ENCODE assay signal across 25 cellular contexts in genomic region chr10:994836-995558, GRCh38. TPM values are rescaled to one million over a fixed set of nuclear protein-coding genes. Genes with fewer than 3 reads are reported as not detected.
A peak's percentile ranks its signal among the peaks of the same experiment; 100 is the strongest.
DNase-seq lines count a peak whose midpoint lies in the region; ATAC-seq, FAIRE-seq and TF ChIP-seq lines count a peak whose summit lies in the region.
"Had no signal": no experiment of that assay in that cellular context is flagged by ENCODE, and none has a peak within 500 bp of the region (broad histone marks: within the 10 kb centered on the region; RNA-seq: fewer than 3 reads in every experiment).

No MANE protein-coding gene starts in this region.

- H3K36me3 Mint-ChIP-seq in activated CD8-positive, alpha-beta memory T cell treated with anti-CD3 and anti-CD28 coated beads, Interleukin-2, amount 10 ng/mL, durations not matched to agents 7 days and 5 days = peaks cover 74% of the 10 kb centered on the region
- H3K36me3 Mint-ChIP-seq in natural killer cell treated with Interleukin-12 subunit alpha and Interleukin-12 subunit beta and Interleukin-15 and Interleukin-18, amount 100 ng/mL, for 72 hours = peaks cover 34% of the 10 kb centered on the region
- H3K36me3 Mint-ChIP-seq in T-helper 2 cell treated with Interferon-gamma antibody and Interleukin-4, amounts not matched to agents 5 μg/mL and 100 μg/mL, for 36 hours (ENCODE audit: low read depth) = peaks cover 77% of the 10 kb centered on the region

- POLR2A ChIA-PET in GM12878 (lab: Charles Lee) = no interaction called here

- intact Hi-C loops in GM12878 (cut with micrococcal nuclease; ENCODE audit: unreplicated experiment) = loop anchor here (2.0 kb wide), 1 partner anchor 14 kb away; no protein-coding TSS in a partner anchor

- peaks cover 31% of the 10 kb centered on the region for H3K4me1 Mint-ChIP-seq in activated CD8-positive, alpha-beta memory T cell treated with anti-CD3 and anti-CD28 coated beads, Interleukin-2, amount 10 ng/mL, durations not matched to agents 7 days and 5 days
- peaks cover 35 to 39% of the 10 kb centered on the region in 2 donors for H3K4me1 Mint-ChIP-seq in natural killer cell treated with Interleukin-12 subunit alpha and Interleukin-12 subunit beta and Interleukin-15 and Interleukin-18, amount 100 ng/mL, for 72 hours (ENCODE audit: low read depth in 2 of 2)
- peaks cover 9% of the 10 kb centered on the region for H3K4me1 Mint-ChIP-seq in T-helper 2 cell treated with Interferon-gamma antibody and Interleukin-4, amounts not matched to agents 5 μg/mL and 100 μg/mL, for 36 hours (ENCODE audit: low read depth)

- 94% methylated on average over 6 of the region's 6 CpGs for WGBS in GM12878 (ENCODE audit: insufficient coverage, insufficient replicate concordance, low lambda C conversion rate, missing lambda C conversion rate)

- no peak for DNase-seq in activated CD8-positive, alpha-beta memory T cell treated with anti-CD3 and anti-CD28 coated beads, Interleukin-2, amount 10 ng/mL, durations not matched to agents 7 days and 5 days
- no peak for DNase-seq in activated CD8-positive, alpha-beta memory T cell treated with anti-CD3 and anti-CD28 coated beads, Interleukin-2, amount 50 U/mL, for 4 hours
- DNase-seq in GM12878 (ENCODE audit: low read depth, low spot score) = no peak
- DNase-seq in natural killer cell treated with Interleukin-12 subunit alpha and Interleukin-12 subunit beta and Interleukin-15 and Interleukin-18, amount 100 ng/mL, for 72 hours (ENCODE audit: low spot score) = no peak
- no peak for DNase-seq in HT-29 (ENCODE audit: low spot score)
- DNase-seq in NCI-H1105 treated with DMSO at 0.1 percent for 48 hours (lab: John Stamatoyannopoulos, UW) = no peak
- DNase-seq in T-helper 2 cell treated with Interferon-gamma antibody and Interleukin-4, amounts not matched to agents 5 μg/mL and 100 μg/mL, for 36 hours (ENCODE audit: low spot score) = no peak
- DNase-seq: activated CD4-positive, alpha-beta T cell treated with anti-CD3 and anti-CD28 coated beads for 4 hours; activated naive CD4-positive, alpha-beta T cell treated with anti-CD3 and anti-CD28 coated beads, Interleukin-2, amount 50 U/mL, for 16 hours; BE2C; effector memory CD4-positive, alpha-beta T cell; GM23248; IMR-90; MG63; NCI-H1436; NCI-H526; psoas muscle; stimulated activated CD4-positive, alpha-beta T cell treated with anti-CD3 and anti-CD28 coated beads, Interleukin-2, amount 100 ng/mL, for 48 hours; upper lobe of right lung had no signal

- SMC1A ChIA-PET in GM12878 (lab: Charles Lee; ENCODE audit: uncharacterized antibody, unreplicated experiment) = no interaction called here

- BruUV-seq in GM12878 (replicated peaks; lab: Mats Ljungman, UMichigan) = TSS peak; percentile 0

- H2AFZ ChIP-seq in GM12878 (ENCODE audit: control insufficient read depth, low read depth, low read length) = no peak overlapping the region
- H2AFZ ChIP-seq: GM23248 had no signal

- ATAC-seq in activated CD8-positive, alpha-beta memory T cell treated with anti-CD3 and anti-CD28 coated beads, Interleukin-2, amount 10 ng/mL, durations not matched to agents 7 days and 5 days = no peak
- no peak for ATAC-seq in GM12878
- ATAC-seq in natural killer cell treated with Interleukin-12 subunit alpha and Interleukin-12 subunit beta and Interleukin-15 and Interleukin-18, amount 100 ng/mL, for 72 hours = no peak
- ATAC-seq: psoas muscle, upper lobe of right lung had no signal

- TF ChIP-seq RAD21 in GM12878 (IDR thresholded peaks at IDR 0.05; ENCODE audit: insufficient read depth, low read depth, low read length) = no peak

- H4K20me1 ChIP-seq in GM12878 (ENCODE audit: control insufficient read depth, insufficient read depth) = peaks cover 3% of the 10 kb centered on the region; the same call in 1 of the 2 replicates

- RAD21 ChIA-PET in GM12878 (lab: Charles Lee; ENCODE audit: unreplicated experiment) = no interaction called here

- H3K27ac Mint-ChIP-seq in activated CD8-positive, alpha-beta memory T cell treated with anti-CD3 and anti-CD28 coated beads, Interleukin-2, amount 10 ng/mL, durations not matched to agents 7 days and 5 days = peak overlapping the region; percentile 5
- peak overlapping the region; percentile 90 to 94 for H3K27ac Mint-ChIP-seq in natural killer cell treated with Interleukin-12 subunit alpha and Interleukin-12 subunit beta and Interleukin-15 and Interleukin-18, amount 100 ng/mL, for 72 hours
- H3K27ac Mint-ChIP-seq in T-helper 2 cell treated with Interferon-gamma antibody and Interleukin-4, amounts not matched to agents 5 μg/mL and 100 μg/mL, for 36 hours = no peak overlapping the region

- TF ChIP-seq EP300 in GM12878 (IDR thresholded peaks at IDR 0.05; ENCODE audit: borderline replicate concordance in 1 of 2, control insufficient read depth in 1 of 2, low read depth in 2 of 2, low read length in 2 of 2) = no peak

- CTCF ChIA-PET in activated CD8-positive, alpha-beta memory T cell treated with anti-CD3 and anti-CD28 coated beads, Interleukin-2, amount 10 ng/mL, durations not matched to agents 7 days and 5 days (lab: Charles Lee) = no interaction called here
- CTCF ChIA-PET in GM12878 (lab: Yijun Ruan, JAX) = interaction anchor here (1.1 kb wide), 1 partner anchor 9 kb away, joined by 3 read pairs; no protein-coding TSS in a partner anchor

- H3K27ac ChIP-seq in GM12878 (ENCODE audit: control insufficient read depth, insufficient read depth) = no peak overlapping the region
- H3K27ac ChIP-seq: GM23248, HL-60, psoas muscle, skin epidermis, upper lobe of right lung had no signal

- H3K4me2 ChIP-seq in GM12878 (ENCODE audit: control insufficient read depth, insufficient read depth) = no peak overlapping the region

- TF ChIP-seq CTCF in GM12878 (IDR thresholded peaks at IDR 0.05 in 2 of 3, conservative IDR thresholded peaks at IDR 0.05 in 1 of 3; ENCODE audit: control insufficient read depth in 2 of 3, extremely low read depth in 1 of 3, insufficient read depth in 1 of 3, low read depth in 3 of 3, low read length in 3 of 3) = no peak

- TF ChIP-seq POLR2A in GM18526 (IDR thresholded peaks at IDR 0.05; ENCODE audit: extremely low read depth, insufficient read length) = peak; percentile 22
- TF ChIP-seq POLR2A in GM12878 (IDR thresholded peaks at IDR 0.05; ENCODE audit: low read depth, low read length) = peak; percentile 40; the same call in 1 of the 2 replicates

- no peaks in the 10 kb centered on the region for H3K27me3 Mint-ChIP-seq in activated CD8-positive, alpha-beta memory T cell treated with anti-CD3 and anti-CD28 coated beads, Interleukin-2, amount 10 ng/mL, durations not matched to agents 7 days and 5 days
- H3K27me3 Mint-ChIP-seq in natural killer cell treated with Interleukin-12 subunit alpha and Interleukin-12 subunit beta and Interleukin-15 and Interleukin-18, amount 100 ng/mL, for 72 hours = no peaks in the 10 kb centered on the region
- H3K27me3 Mint-ChIP-seq in T-helper 2 cell treated with Interferon-gamma antibody and Interleukin-4, amounts not matched to agents 5 μg/mL and 100 μg/mL, for 36 hours (ENCODE audit: low read depth) = no peaks in the 10 kb centered on the region

- no peak for FAIRE-seq in GM12878 (lab: Jason Lieb, UNC)
- FAIRE-seq: A204.1, GM19239 had no signal

- H3K9me3 Mint-ChIP-seq in activated CD8-positive, alpha-beta memory T cell treated with anti-CD3 and anti-CD28 coated beads, Interleukin-2, amount 10 ng/mL, durations not matched to agents 7 days and 5 days (ENCODE audit: low read depth) = no peaks in the 10 kb centered on the region
- H3K9me3 Mint-ChIP-seq in natural killer cell treated with Interleukin-12 subunit alpha and Interleukin-12 subunit beta and Interleukin-15 and Interleukin-18, amount 100 ng/mL, for 72 hours = no peaks in the 10 kb centered on the region
- no peaks in the 10 kb centered on the region for H3K9me3 Mint-ChIP-seq in T-helper 2 cell treated with Interferon-gamma antibody and Interleukin-4, amounts not matched to agents 5 μg/mL and 100 μg/mL, for 36 hours
- H3K9me3 Mint-ChIP-seq: neural crest cell had no signal

- H3K9ac ChIP-seq in GM12878 (ENCODE audit: control insufficient read depth, insufficient read depth, low read length) = no peak overlapping the region
- H3K9ac ChIP-seq: GM23248 had no signal

- H3K9me3 ChIP-seq in GM12878 (replicated peaks; ENCODE audit: control insufficient read depth, insufficient read depth, low read length) = no peaks in the 10 kb centered on the region; the same call in 2 of the 3 replicates
- H3K9me3 ChIP-seq: BE2C, MG63, psoas muscle, upper lobe of right lung had no signal

- H3K36me3 ChIP-seq in GM12878 (ENCODE audit: control insufficient read depth in 2 of 2, insufficient read depth in 2 of 2, low read length in 1 of 2) = peaks cover 29 to 40% of the 10 kb centered on the region in 2 experiments

- H3K4me3 ChIP-seq in GM12878 = no peak overlapping the region
- H3K4me3 ChIP-seq: GM23248, MG63, psoas muscle, skin epidermis, upper lobe of right lung had no signal

- in situ Hi-C loops in GM12878 (cut with MboI) = no loop called here

- H3K4me1 ChIP-seq in GM12878 (ENCODE audit: control insufficient read depth, insufficient read depth, low read length) = peaks cover 4% of the 10 kb centered on the region; the same call in 1 of the 2 replicates
- H3K4me1 ChIP-seq: BE2C, psoas muscle had no signal

- H3K4me3 Mint-ChIP-seq in activated CD8-positive, alpha-beta memory T cell treated with anti-CD3 and anti-CD28 coated beads, Interleukin-2, amount 10 ng/mL, durations not matched to agents 7 days and 5 days = no peak overlapping the region
- no peak overlapping the region for H3K4me3 Mint-ChIP-seq in natural killer cell treated with Interleukin-12 subunit alpha and Interleukin-12 subunit beta and Interleukin-15 and Interleukin-18, amount 100 ng/mL, for 72 hours
- H3K4me3 Mint-ChIP-seq in T-helper 2 cell treated with Interferon-gamma antibody and Interleukin-4, amounts not matched to agents 5 μg/mL and 100 μg/mL, for 36 hours = no peak overlapping the region

- no peaks in the 10 kb centered on the region for H3K27me3 ChIP-seq in GM12878 (replicated peaks in 1 of 2; ENCODE audit: control insufficient read depth in 2 of 2, insufficient read depth in 2 of 2, low read length in 1 of 2)
- H3K27me3 ChIP-seq: BE2C, MG63, upper lobe of right lung had no signal

- peaks cover 27% of the 10 kb centered on the region for H3K79me2 ChIP-seq in GM12878 (ENCODE audit: control insufficient read depth, insufficient read depth, low read length)

RNA-seq across cellular contexts. Expression of gene GTPBP4, which starts 6.8 kb away (rescaled TPM):
- 10 to 100 TPM; 66.1 to 88.2 TPM for total RNA-seq in activated CD8-positive, alpha-beta memory T cell treated with anti-CD3 and anti-CD28 coated beads, Interleukin-2, amount 10 ng/mL, durations not matched to agents 7 days and 5 days
- total RNA-seq in GM12878 (2013; cell fraction: nucleolus; rRNA removed) = 89.9 and 93.0 TPM in 2 replicates
- total RNA-seq in GM12878 (2014; rRNA removed) (58.5 and 64.6 TPM in 2 replicates), GM12878 (2014; rRNA removed; fragmentation: Illumina TruSeq; extraction: Trizol) (88.7 and 89.6 TPM in 2 replicates), GM12878 (2021) (82.2 and 93.9 TPM in 2 replicates)
- 24.6 TPM for polyA plus RNA-seq in GM12878 (2011; ENCODE audit: low read depth)
- polyA plus RNA-seq in GM12878 (2011; rRNA removed) (62.0 and 68.8 TPM in 2 replicates), GM12878 (2014; fragmentation: Illumina TruSeq; extraction: Trizol) (74.9 and 99.3 TPM in 2 replicates), GM12878 (2014; fragmentation: Nextera tagmentation; extraction: Ambion mirVana) (10 to 100 TPM; 60.3 to 68.0 TPM), GM12878 (2014; rRNA removed) (61.7 and 66.3 TPM in 2 replicates), GM12878 (2016; fragmentation: Nextera tagmentation; extraction: Ambion mirVana) (100 to 1,000 TPM; 115 to 118 TPM)
- 23.3 and 23.5 TPM in 2 replicates for polyA plus RNA-seq in GM12878 (2011; cell fraction: cytosol; rRNA removed)
- polyA plus RNA-seq in GM12878 (2011; cell fraction: nucleus; rRNA removed) = 45.3 and 63.4 TPM in 2 replicates
- polyA plus RNA-seq in GM12878 (2012) = 37.8 and 48.2 TPM in 2 replicates
- polyA minus RNA-seq in GM12878 (2011; rRNA and poly(A)+ RNA removed) = 34.4 and 44.0 TPM in 2 replicates
- 9.5 and 14.7 TPM in 2 replicates for polyA minus RNA-seq in GM12878 (2011; cell fraction: cytosol; rRNA and poly(A)+ RNA removed)
- 28.4 and 54.9 TPM in 2 replicates for polyA minus RNA-seq in GM12878 (2011; cell fraction: nucleus; rRNA and poly(A)+ RNA removed)
- 100 to 1,000 TPM; 123 to 160 TPM for total RNA-seq in natural killer cell treated with Interleukin-12 subunit alpha and Interleukin-12 subunit beta and Interleukin-15 and Interleukin-18, amount 100 ng/mL, for 72 hours
- total RNA-seq in HT-29 (2014; rRNA removed; shearing (Covaris generic)) = 49.5 and 52.3 TPM in 2 replicates

RNA-seq across cellular contexts. Expression of gene IDI2, which starts 30.7 kb away (rescaled TPM):
- total RNA-seq in activated CD8-positive, alpha-beta memory T cell treated with anti-CD3 and anti-CD28 coated beads, Interleukin-2, amount 10 ng/mL, durations not matched to agents 7 days and 5 days = not detected
- not detected in 2 replicates for total RNA-seq in GM12878 (2013; cell fraction: nucleolus; rRNA removed)
- not detected in 2 replicates for total RNA-seq in GM12878 (2014; rRNA removed)
- total RNA-seq in GM12878 (2014; rRNA removed; fragmentation: Illumina TruSeq; extraction: Trizol) = not detected in 2 replicates
- total RNA-seq in GM12878 (2021) = not detected in 2 replicates
- polyA plus RNA-seq in GM12878 (2011; ENCODE audit: low read depth) = not detected
- not detected in 2 replicates for polyA plus RNA-seq in GM12878 (2011; rRNA removed)
- polyA plus RNA-seq in GM12878 (2011; cell fraction: cytosol; rRNA removed) = not detected in 2 replicates
- polyA plus RNA-seq in GM12878 (2011; cell fraction: nucleus; rRNA removed) = not detected in 2 replicates
- not detected in 2 replicates for polyA plus RNA-seq in GM12878 (2012)
- 0.06 TPM in 1 of 2 replicates, not detected in the other for polyA plus RNA-seq in GM12878 (2014; fragmentation: Illumina TruSeq; extraction: Trizol)
- not detected for polyA plus RNA-seq in GM12878 (2014; fragmentation: Nextera tagmentation; extraction: Ambion mirVana)
- not detected in 2 replicates for polyA plus RNA-seq in GM12878 (2014; rRNA removed)
- polyA plus RNA-seq in GM12878 (2016; fragmentation: Nextera tagmentation; extraction: Ambion mirVana) = not detected
- polyA minus RNA-seq in GM12878 (2011; rRNA and poly(A)+ RNA removed) = not detected in 2 replicates
- not detected in 2 replicates for polyA minus RNA-seq in GM12878 (2011; cell fraction: cytosol; rRNA and poly(A)+ RNA removed)
- not detected in 2 replicates for polyA minus RNA-seq in GM12878 (2011; cell fraction: nucleus; rRNA and poly(A)+ RNA removed)
- total RNA-seq in natural killer cell treated with Interleukin-12 subunit alpha and Interleukin-12 subunit beta and Interleukin-15 and Interleukin-18, amount 100 ng/mL, for 72 hours = not detected
- not detected in 2 replicates for total RNA-seq in HT-29 (2014; rRNA removed; shearing (Covaris generic))
- total RNA-seq: GM23248, IMR-90, neural crest cell, upper lobe of right lung had no signal
- polyA plus RNA-seq: GM23248, IMR-90 had no signal

RNA-seq across cellular contexts. Expression of gene IDI1, which starts 53.9 kb away (rescaled TPM):
- 10 to 100 TPM; 60.8 to 75.8 TPM for total RNA-seq in activated CD8-positive, alpha-beta memory T cell treated with anti-CD3 and anti-CD28 coated beads, Interleukin-2, amount 10 ng/mL, durations not matched to agents 7 days and 5 days
- 154 and 155 TPM in 2 replicates for total RNA-seq in GM12878 (2013; cell fraction: nucleolus; rRNA removed)
- total RNA-seq in GM12878 (2014; rRNA removed) (112 and 150 TPM in 2 replicates), GM12878 (2014; rRNA removed; fragmentation: Illumina TruSeq; extraction: Trizol) (152 and 163 TPM in 2 replicates), GM12878 (2021) (85.5 and 88.4 TPM in 2 replicates)
- polyA plus RNA-seq in GM12878 (2011; ENCODE audit: low read depth) = 57.8 TPM
- polyA plus RNA-seq in GM12878 (2011; rRNA removed) (216 and 332 TPM in 2 replicates), GM12878 (2014; fragmentation: Illumina TruSeq; extraction: Trizol) (156 and 224 TPM in 2 replicates), GM12878 (2014; fragmentation: Nextera tagmentation; extraction: Ambion mirVana) (100 to 1,000 TPM; 156 to 223 TPM), GM12878 (2014; rRNA removed) (129 and 158 TPM in 2 replicates), GM12878 (2016; fragmentation: Nextera tagmentation; extraction: Ambion mirVana) (100 to 1,000 TPM; 202 to 206 TPM)
- 66.6 and 66.7 TPM in 2 replicates for polyA plus RNA-seq in GM12878 (2011; cell fraction: cytosol; rRNA removed)
- 108 and 119 TPM in 2 replicates for polyA plus RNA-seq in GM12878 (2011; cell fraction: nucleus; rRNA removed)
- polyA plus RNA-seq in GM12878 (2012) = 79.7 and 106 TPM in 2 replicates
- 82.4 and 96.9 TPM in 2 replicates for polyA minus RNA-seq in GM12878 (2011; rRNA and poly(A)+ RNA removed)
- 27.1 and 29.8 TPM in 2 replicates for polyA minus RNA-seq in GM12878 (2011; cell fraction: cytosol; rRNA and poly(A)+ RNA removed)
- 39.7 and 57.8 TPM in 2 replicates for polyA minus RNA-seq in GM12878 (2011; cell fraction: nucleus; rRNA and poly(A)+ RNA removed)
- total RNA-seq in natural killer cell treated with Interleukin-12 subunit alpha and Interleukin-12 subunit beta and Interleukin-15 and Interleukin-18, amount 100 ng/mL, for 72 hours = 100 to 1,000 TPM in 1 of 2 donors, 10 to 100 TPM in 1; 85.7 to 140 TPM
- 66.9 and 70.7 TPM in 2 replicates for total RNA-seq in HT-29 (2014; rRNA removed; shearing (Covaris generic))
